Comparison of ENCODE assay signal across 31 cellular contexts in genomic region chr4:23635468-23635867, GRCh38.
DNase-seq lines count a peak whose midpoint lies in the region; ATAC-seq, FAIRE-seq and TF ChIP-seq lines count a peak whose summit lies in the region.
"Had no signal": no experiment of that assay in that cellular context is flagged by ENCODE, and none has a peak within 500 bp of the region (broad histone marks: within the 10 kb centered on the region; RNA-seq: fewer than 3 reads in every experiment).

No MANE protein-coding gene starts in this region.

- no peak overlapping the region for H2AK9ac ChIP-seq in IMR-90 (replicated peaks; ENCODE audit: low read depth, low read length, poor library complexity)

- no peak overlapping the region for H4K5ac ChIP-seq in IMR-90 (ENCODE audit: low read depth, low read length)

- no peak for TF ChIP-seq CTCF in HepG2 (CRISPR knock-in tag; IDR thresholded peaks at IDR 0.05)
- TF ChIP-seq CTCF in right lobe of liver (IDR thresholded peaks at IDR 0.05), result no peak
- TF ChIP-seq CTCF in IMR-90 (conservative IDR thresholded peaks at IDR 0.05; ENCODE audit: low read depth, low read length), result no peak

- intact Hi-C loops in HepG2 (cut with micrococcal nuclease; ENCODE audit: unreplicated experiment), result no loop called here
- intact Hi-C loops in right lobe of liver (cut with DNase I), result no loop called here
- intact Hi-C loops in IMR-90 (cut with micrococcal nuclease), result loop anchor here (1.0 kb wide), 1 partner anchor 32 kb away; no protein-coding TSS in a partner anchor

- H3K23ac ChIP-seq in IMR-90 (ENCODE audit: low read depth, low read length), result no peak overlapping the region

- H3K4ac ChIP-seq in IMR-90 (ENCODE audit: low read depth, low read length), result no peak overlapping the region

- H3K14ac ChIP-seq in IMR-90 (replicated peaks; ENCODE audit: low read depth, low read length), result no peak overlapping the region

- ATAC-seq in HepG2 (no peak), right lobe of liver (no peak), IMR-90 (ENCODE audit: low read depth) (no peak), HG03469 (IDR thresholded peaks at IDR 0.05; ENCODE audit: unreplicated experiment) (no peak)
- ATAC-seq: A549; CD8-positive, alpha-beta T cell had no signal

- no peak overlapping the region for H3K56ac ChIP-seq in IMR-90 (ENCODE audit: extremely low read depth, insufficient read depth, low read length)

- H3K9me3 ChIP-seq in HepG2 (ENCODE audit: low read length), result no peaks in the 10 kb centered on the region
- no peaks in the 10 kb centered on the region for H3K9me3 ChIP-seq in right lobe of liver
- no peaks in the 10 kb centered on the region for H3K9me3 ChIP-seq in IMR-90 (ENCODE audit: control insufficient read depth, insufficient read depth, low read length)
- H3K9me3 ChIP-seq: A549; BE2C; BLaER1; BLaER1 treated with 17β-estradiol and CSF1 and Interleukin-3, amounts not matched to agents 10 nM and 100 nM; Caco-2 had no signal

- no peak overlapping the region for H2BK120ac ChIP-seq in IMR-90 (ENCODE audit: low read depth, low read length)

- no peak for DNase-seq in HepG2 (ENCODE audit: low spot score)
- no peak for DNase-seq in right lobe of liver
- DNase-seq in IMR-90, result no peak
- DNase-seq: 8988T; ACHN; AML-193; BE2C; C1 segment of cervical spinal cord; Caco-2; Calu3; CD4-positive, alpha-beta memory T cell; CD4-positive, alpha-beta T cell; CD4-positive, CD25-positive, alpha-beta regulatory T cell; CD8-positive, alpha-beta memory T cell; CD8-positive, alpha-beta T cell; COR-L47; DMS 273 treated with DMSO at 0.1 percent for 48 hours; DMS153; DMS53; DMS79; DMS79 treated with DMSO at 0.1 percent for 48 hours; DND-41; EL had no signal

- no peak overlapping the region for H4K8ac ChIP-seq in IMR-90 (ENCODE audit: low read depth in 2 of 2, low read length in 2 of 2)

- no peak overlapping the region for H3K4me3 ChIP-seq in HepG2 (replicated peaks in 1 of 3; ENCODE audit: insufficient read depth in 1 of 3, low read depth in 2 of 3, low read length in 3 of 3)
- H3K4me3 ChIP-seq in right lobe of liver, result no peak overlapping the region
- no peak overlapping the region for H3K4me3 ChIP-seq in IMR-90 (ENCODE audit: insufficient read depth, low read depth, low read length)
- H3K4me3 ChIP-seq: A549; BLaER1; BLaER1 treated with 17β-estradiol and CSF1 and Interleukin-3, amounts not matched to agents 10 nM and 100 nM had no signal

- TF ChIP-seq POLR2A in HepG2 (IDR thresholded peaks at IDR 0.05; ENCODE audit: insufficient read depth in 1 of 2, low read depth in 2 of 2, low read length in 2 of 2), result no peak
- no peak for TF ChIP-seq POLR2A in right lobe of liver (IDR thresholded peaks at IDR 0.05)
- no peak for TF ChIP-seq POLR2A in IMR-90 (IDR thresholded peaks at IDR 0.05; ENCODE audit: low read depth, low read length)

- H3K27me3 ChIP-seq in HepG2 (ENCODE audit: control insufficient read depth in 1 of 2, insufficient read depth in 2 of 2, low read length in 2 of 2) (no peaks in the 10 kb centered on the region), right lobe of liver (no peaks in the 10 kb centered on the region), IMR-90 (ENCODE audit: control insufficient read depth, insufficient read depth, low read length) (no peaks in the 10 kb centered on the region)
- H3K27me3 ChIP-seq: BE2C; BLaER1; BLaER1 treated with 17β-estradiol and CSF1 and Interleukin-3, amounts not matched to agents 10 nM and 100 nM had no signal

- POLR2A ChIA-PET in HepG2 (lab: Yijun Ruan, JAX) (no interaction called here), IMR-90 (lab: Charles Lee; ENCODE audit: unreplicated experiment) (no interaction called here)

- H4K91ac ChIP-seq in IMR-90 (ENCODE audit: insufficient read depth, low read depth, low read length), result no peak overlapping the region

- no peak overlapping the region for H2BK15ac ChIP-seq in IMR-90 (ENCODE audit: low read depth, low read length)

- H3K36me3 ChIP-seq in HepG2 (replicated peaks in 1 of 2; ENCODE audit: control insufficient read depth in 1 of 2, insufficient read depth in 2 of 2, low read length in 2 of 2) (no peaks in the 10 kb centered on the region), right lobe of liver (no peaks in the 10 kb centered on the region), IMR-90 (ENCODE audit: control insufficient read depth, insufficient read depth, low read length) (no peaks in the 10 kb centered on the region)
- H3K36me3 ChIP-seq: BE2C; BLaER1; BLaER1 treated with 17β-estradiol and CSF1 and Interleukin-3, amounts not matched to agents 10 nM and 100 nM had no signal

- H2BK5ac ChIP-seq in IMR-90 (ENCODE audit: low read depth, low read length, poor library complexity, severe bottlenecking), result no peak overlapping the region

- H3K79me2 ChIP-seq in HepG2 (ENCODE audit: insufficient read depth, low read length), result no peaks in the 10 kb centered on the region

- H2AFZ ChIP-seq in HepG2 (ENCODE audit: low read length) (no peak overlapping the region), IMR-90 (replicated peaks; ENCODE audit: low read length, poor library complexity) (no peak overlapping the region)

- H3K9me1 ChIP-seq in IMR-90 (ENCODE audit: insufficient read depth, low read length), result no peaks in the 10 kb centered on the region

- no peak overlapping the region for H3K18ac ChIP-seq in IMR-90 (ENCODE audit: low read depth, low read length)

- H3K4me2 ChIP-seq in HepG2 (ENCODE audit: low read depth, low read length) (no peak overlapping the region), IMR-90 (ENCODE audit: low read depth, low read length) (no peak overlapping the region)
- H3K4me2 ChIP-seq: A549; BLaER1; BLaER1 treated with 17β-estradiol and CSF1 and Interleukin-3, amounts not matched to agents 10 nM and 100 nM had no signal

- H3K9ac ChIP-seq in HepG2 (ENCODE audit: insufficient read depth, low read depth, low read length), result no peak overlapping the region
- no peak overlapping the region for H3K9ac ChIP-seq in IMR-90 (ENCODE audit: low read depth, low read length)
- H3K9ac ChIP-seq: BLaER1; BLaER1 treated with 17β-estradiol and CSF1 and Interleukin-3, amounts not matched to agents 10 nM and 100 nM had no signal

- H2AK5ac ChIP-seq in IMR-90 (ENCODE audit: low read depth, low read length), result no peak overlapping the region

- dilution Hi-C loops in IMR-90 (cut with HindIII; ENCODE audit: low sequenced_read_pairs, unreplicated experiment), result no loop called here

- H2BK20ac ChIP-seq in IMR-90 (ENCODE audit: low read depth, low read length), result no peak overlapping the region

- H3K27ac ChIP-seq in HepG2 (ENCODE audit: extremely low read length, insufficient read depth, low read length) (no peak overlapping the region), right lobe of liver (no peak overlapping the region), IMR-90 (ENCODE audit: insufficient read depth, low read length) (no peak overlapping the region)
- H3K27ac ChIP-seq: 22Rv1; A549; BLaER1; BLaER1 treated with 17β-estradiol and CSF1 and Interleukin-3, amounts not matched to agents 10 nM and 100 nM; C4-2B had no signal

- TF ChIP-seq EP300 in HepG2 (IDR thresholded peaks at IDR 0.05; ENCODE audit: low read depth in 2 of 2, low read length in 2 of 2) (no peak), HepG2 (CRISPR knock-in tag; IDR thresholded peaks at IDR 0.05; ENCODE audit: borderline replicate concordance) (no peak)

- 2% methylated on average over 1 of the region's 1 CpG for WGBS in HepG2 (ENCODE audit: low lambda C conversion rate)
- 46% methylated on average over 1 of the region's 1 CpG for WGBS in right lobe of liver (ENCODE audit: insufficient coverage, low coverage, low lambda C conversion rate, missing lambda C conversion rate)
- WGBS in IMR-90 (ENCODE audit: extremely low coverage in 2 of 2, insufficient read length in 1 of 2), 2 experiments, result no CpG with 5 or more reads among the region's 1 CpG

- TF ChIP-seq RAD21 in HepG2 (CRISPR knock-in tag; IDR thresholded peaks at IDR 0.05) (no peak), IMR-90 (IDR thresholded peaks at IDR 0.05; ENCODE audit: low read length) (no peak)

- CTCF ChIA-PET in HepG2 (lab: Yijun Ruan, JAX; ENCODE audit: low intra/inter-chr PET ratio, low total read pairs) (no interaction called here), IMR-90 (lab: Yijun Ruan, JAX) (no interaction called here)

- in situ Hi-C loops in HepG2 (cut with HindIII; ENCODE audit: extremely low pct_ligation_motif_present, low pct_unique_long_range_greater_than_20kb) (no loop called here), IMR-90 (cut with MboI; ENCODE audit: low sequenced_read_pairs) (no loop called here)

- no peaks in the 10 kb centered on the region for H3K4me1 ChIP-seq in HepG2 (ENCODE audit: insufficient read depth, low read length)
- H3K4me1 ChIP-seq in right lobe of liver, result peaks cover 0 to 15% (median 5%) of the 10 kb centered on the region in 4 donors
- no peaks in the 10 kb centered on the region for H3K4me1 ChIP-seq in IMR-90 (ENCODE audit: control insufficient read depth, insufficient read depth, low read length)
- H3K4me1 ChIP-seq: A549; BE2C; BLaER1; BLaER1 treated with 17β-estradiol and CSF1 and Interleukin-3, amounts not matched to agents 10 nM and 100 nM; Caco-2 had no signal

- H3K79me1 ChIP-seq in IMR-90 (ENCODE audit: low read depth in 1 of 2, low read length in 2 of 2), result no peaks in the 10 kb centered on the region

- BruUV-seq in HepG2 (replicated peaks; lab: Mats Ljungman, UMichigan), result no TSS peak
- no TSS peak for BruUV-seq in IMR-90 (replicated peaks; lab: Mats Ljungman, UMichigan)

- H4K20me1 ChIP-seq in HepG2 (ENCODE audit: insufficient read depth, low read length) (no peaks in the 10 kb centered on the region), IMR-90 (ENCODE audit: insufficient read depth, low read length) (no peaks in the 10 kb centered on the region)
- H4K20me1 ChIP-seq: BLaER1; BLaER1 treated with 17β-estradiol and CSF1 and Interleukin-3, amounts not matched to agents 10 nM and 100 nM had no signal

- no peak for FAIRE-seq in HepG2 (lab: Jason Lieb, UNC)
- FAIRE-seq: A204.1, A549, D721Med had no signal

TF ChIP-seq in HepG2, 621 proteins besides CTCF, POLR2A, EP300 and RAD21:
- TF ChIP-seq MAFK (conservative IDR thresholded peaks at IDR 0.05 in 1 of 2, IDR thresholded peaks at IDR 0.05 in 1 of 2; ENCODE audit: low read length in 2 of 2) (peak; percentile 44 to 79; a peak in 3 of 4 replicates), POGZ (CRISPR knock-in tag; IDR thresholded peaks at IDR 0.05) (no peak), ZNF557 (CRISPR knock-in tag; IDR thresholded peaks at IDR 0.05) (no peak), MAFF (IDR thresholded peaks at IDR 0.05; ENCODE audit: low read depth, low read length) (peak; percentile 74; the same call in 1 of the 2 replicates)

TF ChIP-seq in IMR-90, 13 proteins besides CTCF, POLR2A, EP300 and RAD21:
- TF ChIP-seq MAFK (IDR thresholded peaks at IDR 0.05; ENCODE audit: low read depth, low read length) (peak; percentile 66), CHD1 (IDR thresholded peaks at IDR 0.05; ENCODE audit: low read depth, low read length) (no peak)
TF ChIP-seq in IMR-90: peak in this region for 1.
